25 cellular contexts compared by ENCODE assay signal in genomic region chr15:88744548-88745020, GRCh38. TPM values are rescaled to one million over a fixed set of nuclear protein-coding genes. Genes with fewer than 3 reads are reported as not detected.
DNase-seq lines count a peak whose midpoint lies in the region; ATAC-seq, FAIRE-seq and TF ChIP-seq lines count a peak whose summit lies in the region.
"Had no signal": no experiment of that assay in that cellular context is flagged by ENCODE, and none has a peak within 500 bp of the region (broad histone marks: within the 10 kb centered on the region; RNA-seq: fewer than 3 reads in every experiment).

No MANE protein-coding gene starts in this region.

- TF ChIP-seq RAD21 in A549 (conservative IDR thresholded peaks at IDR 0.05 in 1 of 2, IDR thresholded peaks at IDR 0.05 in 1 of 2) (no peak), H1 (IDR thresholded peaks at IDR 0.05 in 1 of 2, conservative IDR thresholded peaks at IDR 0.05 in 1 of 2; ENCODE audit: low read depth in 2 of 2, low read length in 2 of 2) (no peak)

- H4K20me1 ChIP-seq in H1 (replicated peaks in 1 of 2; ENCODE audit: control insufficient read depth in 1 of 2, insufficient read depth in 2 of 2, low read length in 2 of 2) = no peaks in the 10 kb centered on the region
- no peaks in the 10 kb centered on the region for H4K20me1 ChIP-seq in neural progenitor cell (ENCODE audit: low read depth)

- no peak overlapping the region for H2AK5ac ChIP-seq in H1 (ENCODE audit: low read depth, low read length)

- no peak overlapping the region for H2BK5ac ChIP-seq in H1 (ENCODE audit: low read depth, low read length)

- H3K27ac ChIP-seq in A549 (no peak overlapping the region), H1 (ENCODE audit: low read depth, low read length) (no peak overlapping the region), neural progenitor cell (no peak overlapping the region)
- H3K27ac ChIP-seq: esophagus squamous epithelium, psoas muscle, WERI-Rb-1 had no signal

- H3K4me3 ChIP-seq in A549 (no peak overlapping the region), H1 (ENCODE audit: extremely low read depth in 1 of 4, insufficient read depth in 2 of 4, low read depth in 3 of 4, low read length in 4 of 4) (no peak overlapping the region), neural progenitor cell (no peak overlapping the region)
- H3K4me3 ChIP-seq: esophagus squamous epithelium, K562, psoas muscle had no signal

- H3K27ac Mint-ChIP-seq in neural progenitor cell = no peak overlapping the region
- no peak overlapping the region for H3K27ac Mint-ChIP-seq in activated CD8-positive, alpha-beta T cell treated with anti-CD3 and anti-CD28 coated beads for 36 hours
- H3K27ac Mint-ChIP-seq in activated CD4-positive, alpha-beta T cell treated with anti-CD3 and anti-CD28 coated beads for 36 hours = no peak overlapping the region
- no peak overlapping the region for H3K27ac Mint-ChIP-seq in activated naive CD4-positive, alpha-beta T cell treated with anti-CD3 and anti-CD28 coated beads, Interleukin-2, amount 50 U/mL, for 72 hours
- H3K27ac Mint-ChIP-seq: activated CD4-positive, alpha-beta memory T cell treated with anti-CD3 and anti-CD28 coated beads, Interleukin-2, amount 10 ng/mL, durations not matched to agents 7 days and 5 days; activated naive CD8-positive, alpha-beta T cell treated with anti-CD3 and anti-CD28 coated beads for 36 hours; activated T-cell treated with anti-CD3 and anti-CD28 coated beads, Interleukin-2, amount 50 U/mL, for 72 hours; natural killer cell treated with Interleukin-12 subunit alpha and Interleukin-12 subunit beta and Interleukin-15 and Interleukin-18, amount 100 ng/mL, for 72 hours had no signal

- H3K4me3 Mint-ChIP-seq in neural progenitor cell = no peak overlapping the region
- H3K4me3 Mint-ChIP-seq in activated CD8-positive, alpha-beta T cell treated with anti-CD3 and anti-CD28 coated beads for 36 hours = no peak overlapping the region
- H3K4me3 Mint-ChIP-seq in activated CD4-positive, alpha-beta T cell treated with anti-CD3 and anti-CD28 coated beads for 36 hours = no peak overlapping the region
- H3K4me3 Mint-ChIP-seq: activated CD4-positive, alpha-beta memory T cell treated with anti-CD3 and anti-CD28 coated beads, Interleukin-2, amount 10 ng/mL, durations not matched to agents 7 days and 5 days; activated naive CD8-positive, alpha-beta T cell treated with anti-CD3 and anti-CD28 coated beads for 36 hours; activated T-cell treated with anti-CD3 and anti-CD28 coated beads, Interleukin-2, amount 50 U/mL, for 72 hours; natural killer cell treated with Interleukin-12 subunit alpha and Interleukin-12 subunit beta and Interleukin-15 and Interleukin-18, amount 100 ng/mL, for 72 hours had no signal

- H3K56ac ChIP-seq in H1 (replicated peaks; ENCODE audit: insufficient read length, low read depth, low read length) = no peak overlapping the region

- H3K9me3 ChIP-seq in A549 (0 out of 3 replicates have a peak, but pooled peaks cover 2% of the 10 kb centered on the region), H1 (ENCODE audit: insufficient read depth in 2 of 2, low read depth in 1 of 2, low read length in 1 of 2) (no peaks in the 10 kb centered on the region), neural progenitor cell (ENCODE audit: low read depth) (no peaks in the 10 kb centered on the region)
- H3K9me3 ChIP-seq: esophagus squamous epithelium, psoas muscle had no signal

- no peaks in the 10 kb centered on the region for H3K36me3 Mint-ChIP-seq in neural progenitor cell
- no peaks in the 10 kb centered on the region for H3K36me3 Mint-ChIP-seq in activated CD8-positive, alpha-beta T cell treated with anti-CD3 and anti-CD28 coated beads for 36 hours (ENCODE audit: low read depth)
- no peaks in the 10 kb centered on the region for H3K36me3 Mint-ChIP-seq in activated CD4-positive, alpha-beta T cell treated with anti-CD3 and anti-CD28 coated beads for 36 hours (ENCODE audit: low read depth)
- no peaks in the 10 kb centered on the region for H3K36me3 Mint-ChIP-seq in activated naive CD4-positive, alpha-beta T cell treated with anti-CD3 and anti-CD28 coated beads, Interleukin-2, amount 50 U/mL, for 72 hours
- H3K36me3 Mint-ChIP-seq: activated naive CD8-positive, alpha-beta T cell treated with anti-CD3 and anti-CD28 coated beads for 36 hours; natural killer cell treated with Interleukin-12 subunit alpha and Interleukin-12 subunit beta and Interleukin-15 and Interleukin-18, amount 100 ng/mL, for 72 hours had no signal

- CTCF ChIA-PET in A549 (lab: Yijun Ruan, JAX) = no interaction called here
- CTCF ChIA-PET in H1 (lab: Charles Lee; ENCODE audit: partially characterized antibody) = no interaction called here
- CTCF ChIA-PET in activated CD8-positive, alpha-beta T cell treated with anti-CD3 and anti-CD28 coated beads for 36 hours (lab: Charles Lee) = no interaction called here
- CTCF ChIA-PET in activated CD4-positive, alpha-beta T cell treated with anti-CD3 and anti-CD28 coated beads for 36 hours (lab: Charles Lee) = no interaction called here

- H3F3A ChIP-seq in neural progenitor cell (ENCODE audit: low read depth) = no peaks in the 10 kb centered on the region

- H3K14ac ChIP-seq in H1 (ENCODE audit: insufficient read length) = no peak overlapping the region

- H2BK20ac ChIP-seq in H1 (ENCODE audit: low read length) = no peak overlapping the region

- peak in 1 of 2 experiments; percentile 58; a peak in 3 of 6 replicates for ATAC-seq in A549
- ATAC-seq in activated CD8-positive, alpha-beta T cell treated with anti-CD3 and anti-CD28 coated beads for 36 hours = no peak
- no peak for ATAC-seq in activated CD4-positive, alpha-beta T cell treated with anti-CD3 and anti-CD28 coated beads for 36 hours
- ATAC-seq in activated naive CD4-positive, alpha-beta T cell treated with anti-CD3 and anti-CD28 coated beads, Interleukin-2, amount 50 U/mL, for 72 hours = no peak
- ATAC-seq: activated T-cell treated with anti-CD3 and anti-CD28 coated beads, Interleukin-2, amount 50 U/mL, for 72 hours; K562; psoas muscle had no signal

- FAIRE-seq in A549 (lab: Jason Lieb, UNC) (no peak), H1 (lab: Jason Lieb, UNC) (peak; percentile 62)
- FAIRE-seq: bronchial epithelial cell, islet of Langerhans, K562 had no signal

- H3K79me1 ChIP-seq in H1 (ENCODE audit: low read depth, low read length) = no peaks in the 10 kb centered on the region

- no peaks in the 10 kb centered on the region; the same call in 1 of the 2 replicates for H3K23me2 ChIP-seq in H1 (ENCODE audit: low read depth, low read length)

- H3K18ac ChIP-seq in H1 (ENCODE audit: extremely low read depth, low read length) = no peak overlapping the region

- no peak overlapping the region for H4K8ac ChIP-seq in H1 (ENCODE audit: extremely low read depth, insufficient read depth, low read length)

- TF ChIP-seq POLR2A in A549 (IDR thresholded peaks at IDR 0.05; ENCODE audit: low read length) = no peak
- TF ChIP-seq POLR2A in H1 (IDR thresholded peaks at IDR 0.05; ENCODE audit: control extremely low read depth in 1 of 2, low read depth in 2 of 2, low read length in 2 of 2) = no peak

- TF ChIP-seq CTCF in A549 (IDR thresholded peaks at IDR 0.05) (no peak), H1 (IDR thresholded peaks at IDR 0.05; ENCODE audit: control extremely low read depth in 1 of 3, insufficient read depth in 1 of 3, low read depth in 1 of 3, low read length in 3 of 3) (no peak), neural progenitor cell (IDR thresholded peaks at IDR 0.05) (no peak)
- TF ChIP-seq CTCF in activated CD8-positive, alpha-beta T cell treated with anti-CD3 and anti-CD28 coated beads for 36 hours (IDR thresholded peaks at IDR 0.05) = no peak

- no peak for TF ChIP-seq EP300 in A549 (IDR thresholded peaks at IDR 0.05)
- TF ChIP-seq EP300 in H1 (IDR thresholded peaks at IDR 0.05; ENCODE audit: borderline replicate concordance in 1 of 2, low read depth in 2 of 2, low read length in 2 of 2) = no peak

- WGBS in A549 (ENCODE audit: missing lambda C conversion rate) = 8% methylated on average over 7 of the region's 7 CpGs
- WGBS in H1 (ENCODE audit: extremely low coverage in 1 of 2, insufficient coverage in 1 of 2, insufficient read length in 1 of 2, insufficient replicate concordance in 2 of 2, low coverage in 1 of 2, low lambda C conversion rate in 2 of 2, missing lambda C conversion rate in 1 of 2), 2 experiments = 42% methylated on average over 7 of the region's 7 CpGs; no CpG with 5 or more reads in 1 of the 2 experiments

- no peak overlapping the region for H4K91ac ChIP-seq in H1 (replicated peaks; ENCODE audit: insufficient read length, low read length)

- H3K4me1 ChIP-seq in A549 (no peaks in the 10 kb centered on the region), H1 (replicated peaks in 1 of 4; ENCODE audit: control insufficient read depth in 3 of 4, insufficient read depth in 4 of 4, low read length in 3 of 4) (peaks cover 0 to 6% (median 4%) of the 10 kb centered on the region in 4 experiments; a peak in 5 of 7 replicates), neural progenitor cell (peaks cover 5% of the 10 kb centered on the region)
- H3K4me1 ChIP-seq: esophagus squamous epithelium, psoas muscle had no signal

- peak overlapping the region; percentile 29; the same call in 1 of the 3 replicates for H3K4me2 ChIP-seq in A549
- H3K4me2 ChIP-seq in H1 (ENCODE audit: insufficient read depth in 1 of 2, low read depth in 2 of 2, low read length in 2 of 2) = peak overlapping the region in 1 of 2 experiments; percentile 18; a peak in 1 of 4 replicates
- H3K4me2 ChIP-seq in neural progenitor cell = peak overlapping the region; percentile 2

- no peaks in the 10 kb centered on the region for H3K4me1 Mint-ChIP-seq in neural progenitor cell
- no peaks in the 10 kb centered on the region for H3K4me1 Mint-ChIP-seq in activated CD8-positive, alpha-beta T cell treated with anti-CD3 and anti-CD28 coated beads for 36 hours (ENCODE audit: low read depth)
- H3K4me1 Mint-ChIP-seq in activated CD4-positive, alpha-beta T cell treated with anti-CD3 and anti-CD28 coated beads for 36 hours = no peaks in the 10 kb centered on the region
- H3K4me1 Mint-ChIP-seq: activated CD4-positive, alpha-beta memory T cell treated with anti-CD3 and anti-CD28 coated beads, Interleukin-2, amount 10 ng/mL, durations not matched to agents 7 days and 5 days; activated naive CD8-positive, alpha-beta T cell treated with anti-CD3 and anti-CD28 coated beads for 36 hours had no signal

- H3K36me3 ChIP-seq in H1 (ENCODE audit: control insufficient read depth in 2 of 4, insufficient read depth in 4 of 4, low read length in 3 of 4) (no peaks in the 10 kb centered on the region), neural progenitor cell (no peaks in the 10 kb centered on the region)
- H3K36me3 ChIP-seq: esophagus squamous epithelium, WERI-Rb-1 had no signal

- no peak overlapping the region for H3K23ac ChIP-seq in H1 (ENCODE audit: insufficient read length)

- no peak overlapping the region for H2BK15ac ChIP-seq in H1 (ENCODE audit: low read length)

- H2BK120ac ChIP-seq in H1 (replicated peaks; ENCODE audit: low read depth, low read length) = no peak overlapping the region

- no peak overlapping the region; the same call in 1 of the 2 replicates for H2BK12ac ChIP-seq in H1 (ENCODE audit: low read depth, low read length)

- DNase-seq in A549 (ENCODE audit: low read depth in 1 of 2, low spot score in 1 of 2) (no peak), HS-27A (ENCODE audit: low read depth) (peak; percentile 9), H1 (ENCODE audit: low read depth in 1 of 2, low spot score in 2 of 2) (no peak), neural progenitor cell (ENCODE audit: low spot score) (peak; percentile 55), Kasumi-1 (lab: John Stamatoyannopoulos, UW) (no peak)
- no peak for DNase-seq in activated CD8-positive, alpha-beta T cell treated with anti-CD3 and anti-CD28 coated beads for 36 hours
- no peak for DNase-seq in activated CD4-positive, alpha-beta T cell treated with anti-CD3 and anti-CD28 coated beads for 36 hours
- DNase-seq in activated naive CD4-positive, alpha-beta T cell treated with anti-CD3 and anti-CD28 coated beads, Interleukin-2, amount 50 U/mL, for 72 hours (ENCODE audit: low spot score in 2 of 2) = no peak
- DNase-seq: activated CD4-positive, alpha-beta memory T cell treated with anti-CD3 and anti-CD28 coated beads, Interleukin-2, amount 10 ng/mL, durations not matched to agents 7 days and 5 days; activated naive CD8-positive, alpha-beta T cell treated with anti-CD3 and anti-CD28 coated beads for 36 hours; activated T-cell treated with anti-CD3 and anti-CD28 coated beads, Interleukin-2, amount 50 U/mL, for 72 hours; C1 segment of cervical spinal cord; effector CD4-positive, alpha-beta T cell; esophagus squamous epithelium; head of caudate nucleus; NCI-H2081 treated with DMSO at 0.1 percent for 48 hours; NCI-H524; psoas muscle; SHP77; T-helper 1 cell; WERI-Rb-1 had no signal

- no peak overlapping the region for H3K4ac ChIP-seq in H1 (replicated peaks; ENCODE audit: insufficient read length, low read depth, low read length)

- no peaks in the 10 kb centered on the region for H3K9me3 Mint-ChIP-seq in neural progenitor cell
- no peaks in the 10 kb centered on the region for H3K9me3 Mint-ChIP-seq in activated CD8-positive, alpha-beta T cell treated with anti-CD3 and anti-CD28 coated beads for 36 hours
- no peaks in the 10 kb centered on the region for H3K9me3 Mint-ChIP-seq in activated CD4-positive, alpha-beta T cell treated with anti-CD3 and anti-CD28 coated beads for 36 hours (ENCODE audit: low read depth)
- no peaks in the 10 kb centered on the region for H3K9me3 Mint-ChIP-seq in activated naive CD4-positive, alpha-beta T cell treated with anti-CD3 and anti-CD28 coated beads, Interleukin-2, amount 50 U/mL, for 72 hours
- H3K9me3 Mint-ChIP-seq: activated CD4-positive, alpha-beta memory T cell treated with anti-CD3 and anti-CD28 coated beads, Interleukin-2, amount 10 ng/mL, durations not matched to agents 7 days and 5 days; activated naive CD8-positive, alpha-beta T cell treated with anti-CD3 and anti-CD28 coated beads for 36 hours; activated T-cell treated with anti-CD3 and anti-CD28 coated beads, Interleukin-2, amount 50 U/mL, for 72 hours; natural killer cell treated with Interleukin-12 subunit alpha and Interleukin-12 subunit beta and Interleukin-15 and Interleukin-18, amount 100 ng/mL, for 72 hours had no signal

- H3K27me3 ChIP-seq in H1 (replicated peaks in 1 of 4; ENCODE audit: control insufficient read depth in 3 of 4, extremely low read depth in 1 of 4, insufficient read depth in 3 of 4, low read length in 3 of 4) = no peaks in the 10 kb centered on the region
- H3K27me3 ChIP-seq in neural progenitor cell = no peaks in the 10 kb centered on the region

- 0 out of 2 replicates have a peak overlapping the region, but pooled peaks have one; percentile 68 for H2AFZ ChIP-seq in H1 (ENCODE audit: low read length)
- no peak overlapping the region for H2AFZ ChIP-seq in neural progenitor cell (replicated peaks)

- H3K9ac ChIP-seq in H1 (replicated peaks in 1 of 4; ENCODE audit: extremely low read depth in 1 of 4, low read depth in 3 of 4, low read length in 3 of 4) (no peak overlapping the region), neural progenitor cell (no peak overlapping the region)

- POLR2A ChIA-PET in A549 (lab: Yijun Ruan, JAX) = no interaction called here
- POLR2A ChIA-PET in H1 (lab: Charles Lee; ENCODE audit: partially characterized antibody) = no interaction called here
- POLR2A ChIA-PET in activated CD8-positive, alpha-beta T cell treated with anti-CD3 and anti-CD28 coated beads for 36 hours (lab: Charles Lee) = no interaction called here
- POLR2A ChIA-PET in activated CD4-positive, alpha-beta T cell treated with anti-CD3 and anti-CD28 coated beads for 36 hours (lab: Charles Lee) = no interaction called here

- intact Hi-C loops in activated CD8-positive, alpha-beta T cell treated with anti-CD3 and anti-CD28 coated beads for 36 hours (cut with micrococcal nuclease) = no loop called here
- intact Hi-C loops in activated CD4-positive, alpha-beta T cell treated with anti-CD3 and anti-CD28 coated beads for 36 hours (cut with DNase I, micrococcal nuclease) = no loop called here

- no peaks in the 10 kb centered on the region for H3K79me2 ChIP-seq in H1 (ENCODE audit: control insufficient read depth in 1 of 2, insufficient read depth in 2 of 2, low read length in 2 of 2)
- H3K79me2 ChIP-seq in neural progenitor cell (ENCODE audit: low read depth) = no peaks in the 10 kb centered on the region

- peaks cover 3% of the 10 kb centered on the region for H3K27me3 Mint-ChIP-seq in neural progenitor cell (ENCODE audit: insufficient read depth, low read depth)
- peaks cover 15% of the 10 kb centered on the region for H3K27me3 Mint-ChIP-seq in activated CD8-positive, alpha-beta T cell treated with anti-CD3 and anti-CD28 coated beads for 36 hours
- H3K27me3 Mint-ChIP-seq in activated CD4-positive, alpha-beta T cell treated with anti-CD3 and anti-CD28 coated beads for 36 hours = peaks cover 18% of the 10 kb centered on the region

- H4K5ac ChIP-seq in H1 (ENCODE audit: insufficient read length, low read depth, low read length) = no peak overlapping the region

RNA-seq across cellular contexts. Expression of gene ACAN, which starts 58.7 kb away (rescaled TPM):
- polyA plus RNA-seq in A549 (2011; rRNA removed) (not detected in 2 replicates), A549 (2017; fragmentation: RNase III; extraction: RNeasy Plus Mini Kit Qiagen cat#74134 plus additional on column Dnase treatment) (0.01 to 0.05 TPM in 2 of 3 replicates, not detected in the other), H1 (2011; rRNA removed) (0.73 and 1.2 TPM in 2 replicates)
- 0.01 TPM in 1 of 2 replicates, not detected in the other for polyA plus RNA-seq in A549 (2012; cell fraction: cytosol; rRNA removed)
- 0.01 TPM in 1 of 2 replicates, not detected in the other for polyA plus RNA-seq in A549 (2012; cell fraction: nucleus; rRNA removed)
- polyA minus RNA-seq in A549 (2011; rRNA and poly(A)+ RNA removed) = not detected in 2 replicates
- 0.67 and 0.71 TPM in 2 replicates for total RNA-seq in H1 (2021; fragmentation: NEBNext Ultra II Directional; extraction: Animal tissue kit (Norgen Biotek cat#: 25700))
- polyA plus RNA-seq in H1 (2011; cell fraction: cytosol; rRNA removed) = 0.26 TPM
- polyA plus RNA-seq in H1 (2011; cell fraction: nucleus; rRNA removed) = 1.0 TPM
- polyA plus RNA-seq in H1 (2012, experiment 1 of 2) = 0.59 to 1.4 TPM (median 1.2 TPM) in 4 replicates
- 0.49 TPM for polyA plus RNA-seq in H1 (2012, experiment 2 of 2)
- 1.6 TPM for polyA plus RNA-seq in H1 (2013, experiment 1 of 2)
- polyA plus RNA-seq in H1 (2013, experiment 2 of 2) = 1.3 TPM
- polyA minus RNA-seq in H1 (2011; rRNA and poly(A)+ RNA removed) = 0.85 and 1.00 TPM in 2 replicates
- 1.5 TPM for polyA minus RNA-seq in H1 (2011; cell fraction: cytosol; rRNA and poly(A)+ RNA removed)
- polyA minus RNA-seq in H1 (2011; cell fraction: nucleus; rRNA and poly(A)+ RNA removed) = 0.80 TPM
- total RNA-seq in neural progenitor cell (ENCODE audit: low replicate concordance) = 0.06 and 0.34 TPM in 2 replicates
- total RNA-seq in activated CD8-positive, alpha-beta T cell treated with anti-CD3 and anti-CD28 coated beads for 36 hours = not detected
- total RNA-seq in activated CD4-positive, alpha-beta T cell treated with anti-CD3 and anti-CD28 coated beads for 36 hours = not detected
- total RNA-seq in activated naive CD4-positive, alpha-beta T cell treated with anti-CD3 and anti-CD28 coated beads, Interleukin-2, amount 50 U/mL, for 72 hours = not detected
- total RNA-seq: activated CD4-positive, alpha-beta memory T cell treated with anti-CD3 and anti-CD28 coated beads, Interleukin-2, amount 10 ng/mL, durations not matched to agents 7 days and 5 days; activated naive CD8-positive, alpha-beta T cell treated with anti-CD3 and anti-CD28 coated beads for 36 hours; activated T-cell treated with anti-CD3 and anti-CD28 coated beads, Interleukin-2, amount 50 U/mL, for 72 hours; bronchial epithelial cell; K562 had no signal
- polyA plus RNA-seq: K562 had no signal

Comparison
In these comparisons a context has a peak if more than half of its experiments do, and no peak if none do; other contexts are left out.
1. DNase-seq: peak in HS-27A (single experiment) and neural progenitor cell (single experiment); none in A549 (0 of 2), H1 (0 of 2), activated CD8-positive, alpha-beta T cell treated with anti-CD3 and anti-CD28 coated beads for 36 hours (single experiment), activated CD4-positive, alpha-beta T cell treated with anti-CD3 and anti-CD28 coated beads for 36 hours (single experiment), Kasumi-1 (0 of 2) and activated naive CD4-positive, alpha-beta T cell treated with anti-CD3 and anti-CD28 coated beads, Interleukin-2, amount 50 U/mL, for 72 hours (0 of 2).